ENCODE assay signal across 8 cellular contexts in the genomic region with DNA sequence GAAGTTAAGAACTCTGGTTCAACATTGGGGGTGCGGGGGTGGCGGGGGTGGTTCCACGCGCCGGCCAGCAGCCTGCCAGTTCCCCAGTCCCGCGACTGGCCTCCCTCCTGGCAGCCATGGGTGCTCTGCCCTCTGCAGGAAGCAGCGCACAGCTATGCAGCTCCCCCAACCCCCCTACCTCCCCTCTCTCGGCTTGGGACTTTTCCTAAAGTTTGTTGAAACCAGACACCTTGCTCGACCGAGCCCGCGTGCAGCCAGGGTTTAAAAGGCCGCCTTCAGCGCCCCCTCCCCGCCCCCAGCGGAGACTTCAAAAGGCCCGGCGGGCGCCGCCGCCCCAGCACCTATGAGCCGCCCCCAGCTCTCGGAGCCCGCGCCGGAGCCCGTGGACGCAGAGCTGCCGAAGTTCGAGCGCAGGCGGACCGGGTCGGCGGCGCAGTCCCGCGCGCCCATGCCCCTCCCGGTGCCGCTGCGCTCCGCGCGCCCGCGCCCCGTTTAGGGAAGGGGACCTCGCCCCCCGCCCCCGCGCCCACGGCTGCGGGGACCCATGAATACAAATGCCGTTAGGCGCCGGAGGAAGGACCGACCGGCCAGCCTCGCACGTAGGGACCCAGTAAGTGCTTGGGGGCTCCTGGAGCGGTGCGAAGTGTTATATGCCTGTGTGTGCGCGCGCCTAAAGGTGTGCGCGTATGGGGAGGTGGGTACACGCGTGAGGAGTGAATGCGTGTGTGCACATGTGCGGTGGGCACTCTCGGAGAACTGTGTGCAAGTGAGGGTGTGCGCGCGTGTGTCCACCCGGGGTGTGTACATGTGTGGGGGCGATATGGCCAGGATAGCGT. TPM values are rescaled to one million over a fixed set of nuclear protein-coding genes. Genes with fewer than 3 reads are reported as not detected.
DNase-seq lines count a peak whose midpoint lies in the region; ATAC-seq, FAIRE-seq and TF ChIP-seq lines count a peak whose summit lies in the region.

No MANE protein-coding gene starts in this region.

- 2% methylated on average over 24 of the region's 80 CpGs for WGBS in HepG2 (ENCODE audit: low lambda C conversion rate)
- WGBS in gastroesophageal sphincter (ENCODE audit: low coverage in 1 of 2), 2 donors = 1 to 2% methylated on average over 17 to 18 of the region's 80 CpGs

- FAIRE-seq in HepG2 (lab: Jason Lieb, UNC) = peak; percentile 93

- peaks cover 52% of the 10 kb centered on the region for H3K4me1 ChIP-seq in HepG2 (ENCODE audit: insufficient read depth, low read length)
- H3K4me1 ChIP-seq in gastroesophageal sphincter = peaks cover 0 to 38% (median 18%) of the 10 kb centered on the region in 3 donors

- peak overlapping the region; percentile 84 for H3K9ac ChIP-seq in HepG2 (ENCODE audit: insufficient read depth, low read depth, low read length)

- POLR2A ChIA-PET in HepG2 (lab: Yijun Ruan, JAX) = interaction anchor here (0.8 to 13.2 kb wide), 13 partner anchors 10 to 137 kb away, joined by 3 to 252 read pairs (median 15); a partner anchor contains a TSS

- TF ChIP-seq RAD21 in HepG2 (CRISPR knock-in tag; IDR thresholded peaks at IDR 0.05) = peak; percentile 95

- peaks cover 26% of the 10 kb centered on the region for H4K20me1 ChIP-seq in HepG2 (ENCODE audit: insufficient read depth, low read length)

- H3K36me3 ChIP-seq in HepG2 (replicated peaks in 1 of 2; ENCODE audit: control insufficient read depth in 1 of 2, insufficient read depth in 2 of 2, low read length in 2 of 2) (peaks cover 3 to 17% of the 10 kb centered on the region in 2 experiments; a peak in 4 of 5 replicates), gastroesophageal sphincter (no peaks in the 10 kb centered on the region)

- H3K27ac ChIP-seq in HepG2 (ENCODE audit: extremely low read length, insufficient read depth, low read length) (peak overlapping the region; percentile 80), gastroesophageal sphincter (no peak overlapping the region)

- peaks cover 0 to 4% of the 10 kb centered on the region in 2 experiments; a peak in 1 of 5 replicates for H3K27me3 ChIP-seq in HepG2 (ENCODE audit: control insufficient read depth in 1 of 2, insufficient read depth in 2 of 2, low read length in 2 of 2)
- peaks cover 51% of the 10 kb centered on the region for H3K27me3 ChIP-seq in gastroesophageal sphincter

- ATAC-seq in HepG2 = peak; percentile 80
- ATAC-seq in GM18870 (IDR thresholded peaks at IDR 0.05; ENCODE audit: unreplicated experiment) = no peak
- no peak for ATAC-seq in gastroesophageal sphincter

- TF ChIP-seq POLR2A in HepG2 (IDR thresholded peaks at IDR 0.05; ENCODE audit: insufficient read depth in 1 of 2, low read depth in 2 of 2, low read length in 2 of 2) = 0 out of 4 replicates have a peak, but pooled peaks of 1 of the 2 experiments have one; percentile 34
- no peak for TF ChIP-seq POLR2A in gastroesophageal sphincter (IDR thresholded peaks at IDR 0.05)

- CTCF ChIA-PET in HepG2 (lab: Yijun Ruan, JAX; ENCODE audit: low intra/inter-chr PET ratio, low total read pairs) = interaction anchor here (1.7 to 4.2 kb wide), 2 partner anchors 46 to 71 kb away, joined by 6 to 63 read pairs; no protein-coding TSS in a partner anchor

- in situ Hi-C loops in HepG2 (cut with HindIII; ENCODE audit: extremely low pct_ligation_motif_present, low pct_unique_long_range_greater_than_20kb) = no loop called here

- peak overlapping the region; percentile 78 to 100 (median 94) for H3K4me3 ChIP-seq in HepG2 (replicated peaks in 1 of 3; ENCODE audit: insufficient read depth in 1 of 3, low read depth in 2 of 3, low read length in 3 of 3)
- peak overlapping the region in 1 of 2 donors; percentile 41 for H3K4me3 ChIP-seq in gastroesophageal sphincter

- peak; percentile 6 for DNase-seq in stimulated activated CD4-positive, alpha-beta T cell treated with anti-CD3 and anti-CD28 coated beads, Interleukin-2, amount 100 ng/mL, for 4 hours (ENCODE audit: low read depth)
- DNase-seq in stimulated activated CD4-positive, alpha-beta T cell treated with anti-CD3 and anti-CD28 coated beads, Interleukin-12 subunit alpha, Interleukin-12 subunit beta, amount 100 ng/mL, for 4 hours = no peak
- DNase-seq in astrocyte of the hippocampus (ENCODE audit: low read depth, low spot score) (peak; percentile 70), HepG2 (ENCODE audit: low spot score) (peak; percentile 95), mesenteric fat pad (ENCODE audit: low spot score) (no peak)
- no peak for DNase-seq in effector CD8-positive, alpha-beta T cell (lab: John Stamatoyannopoulos, UW)

- H3K9me3 ChIP-seq in HepG2 (ENCODE audit: low read length) (no peaks in the 10 kb centered on the region), gastroesophageal sphincter (no peaks in the 10 kb centered on the region)

- BruUV-seq in HepG2 (replicated peaks; lab: Mats Ljungman, UMichigan) = TSS peak; percentile 45

- TF ChIP-seq EP300 in HepG2 (IDR thresholded peaks at IDR 0.05; ENCODE audit: low read depth in 2 of 2, low read length in 2 of 2) (peak; percentile 67 to 85; a peak in 3 of 4 replicates), HepG2 (CRISPR knock-in tag; IDR thresholded peaks at IDR 0.05; ENCODE audit: borderline replicate concordance) (no peak; the same call in 1 of the 2 replicates), gastroesophageal sphincter (IDR thresholded peaks at IDR 0.05) (no peak)

- peaks cover 45% of the 10 kb centered on the region for H3K79me2 ChIP-seq in HepG2 (ENCODE audit: insufficient read depth, low read length)

- TF ChIP-seq CTCF in HepG2 (CRISPR knock-in tag; IDR thresholded peaks at IDR 0.05) = peak; percentile 96
- no peak for TF ChIP-seq CTCF in gastroesophageal sphincter (IDR thresholded peaks at IDR 0.05)

- H2AFZ ChIP-seq in HepG2 (ENCODE audit: low read length) = no peak overlapping the region

- intact Hi-C loops in HepG2 (cut with micrococcal nuclease; ENCODE audit: unreplicated experiment) = loop anchor here (1.0 kb wide), 2 partner anchors 36 to 46 kb away; no protein-coding TSS in a partner anchor

- peak overlapping the region; percentile 94 for H3K4me2 ChIP-seq in HepG2 (ENCODE audit: low read depth, low read length)

TF ChIP-seq in HepG2, 621 proteins besides CTCF, POLR2A, EP300 and RAD21 (continues in another document):
- TF ChIP-seq NR2F2 (IDR thresholded peaks at IDR 0.05; ENCODE audit: borderline replicate concordance, low read depth) (peak; percentile 63; the same call in 1 of the 2 replicates), SIX4 (CRISPR knock-in tag; IDR thresholded peaks at IDR 0.05) (peak; percentile 98), TCF12 (IDR thresholded peaks at IDR 0.05) (no peak), TCF12 (CRISPR knock-in tag; IDR thresholded peaks at IDR 0.05) (0 out of 2 replicates have a peak, but pooled peaks have one; percentile 22)

RNA-seq across cellular contexts. Expression of a gene that starts 1.4 kb away (rescaled TPM):
- 13.1 and 71.3 TPM in 2 replicates for total RNA-seq in HepG2 (2016; rRNA removed; fragmentation: Illumina TruSeq; extraction: Trizol)
- total RNA-seq in HepG2 (2016; cell fraction: cytosol; rRNA removed; fragmentation: Illumina TruSeq; extraction: Trizol; ENCODE audit: low read depth) = 24.4 and 27.4 TPM in 2 replicates
- 11.3 and 76.4 TPM in 2 replicates for total RNA-seq in HepG2 (2016; cell fraction: insoluble cytoplasmic fraction; rRNA removed; fragmentation: Illumina TruSeq; extraction: Trizol)
- 17.0 and 18.6 TPM in 2 replicates for total RNA-seq in HepG2 (2016; cell fraction: membrane; rRNA removed; fragmentation: Illumina TruSeq; extraction: Trizol)
- 127 and 145 TPM in 2 replicates for total RNA-seq in HepG2 (2016; cell fraction: nucleus; rRNA removed; fragmentation: Illumina TruSeq; extraction: Trizol)
- 89.1 and 105 TPM in 2 replicates for polyA plus RNA-seq in HepG2 (2011; rRNA removed)
- 8.5 and 16.4 TPM in 2 replicates for polyA plus RNA-seq in HepG2 (2011; cell fraction: cytosol; rRNA removed)
- polyA plus RNA-seq in HepG2 (2011; cell fraction: nucleus; rRNA removed) = 1,276 and 1,843 TPM in 2 replicates
- 63.8 and 83.6 TPM in 2 replicates for polyA plus RNA-seq in HepG2 (2012)
- polyA plus RNA-seq in HepG2 (2016; cell fraction: cytosol; fragmentation: Illumina TruSeq; extraction: Trizol; ENCODE audit: low read depth) = 2.0 and 2.7 TPM in 2 replicates
- 13.5 and 15.6 TPM in 2 replicates for polyA plus RNA-seq in HepG2 (2016; cell fraction: insoluble cytoplasmic fraction; fragmentation: Illumina TruSeq; extraction: Trizol; ENCODE audit: low read depth)
- polyA plus RNA-seq in HepG2 (2016; cell fraction: membrane; fragmentation: Illumina TruSeq; extraction: Trizol; ENCODE audit: low read depth) = 4.3 and 4.5 TPM in 2 replicates
- polyA plus RNA-seq in HepG2 (2016; cell fraction: nucleus; fragmentation: Illumina TruSeq; extraction: Trizol; ENCODE audit: insufficient read depth, low read depth) = 665 and 720 TPM in 2 replicates
- 11.6 and 59.4 TPM in 2 replicates for polyA minus RNA-seq in HepG2 (2011; rRNA and poly(A)+ RNA removed; ENCODE audit: low replicate concordance)
- 5.5 and 10.9 TPM in 2 replicates for polyA minus RNA-seq in HepG2 (2011; cell fraction: cytosol; rRNA and poly(A)+ RNA removed)
- polyA minus RNA-seq in HepG2 (2011; cell fraction: nucleus; rRNA and poly(A)+ RNA removed) = 155 and 169 TPM in 2 replicates
- total RNA-seq in mesenteric fat pad = 101 TPM
- 1 to 10 TPM; 1.0 to 5.7 (median 3.3) TPM for total RNA-seq in gastroesophageal sphincter

RNA-seq across cellular contexts. Expression of a gene that starts 54.9 kb away (rescaled TPM):
- total RNA-seq in HepG2 (2016; rRNA removed; fragmentation: Illumina TruSeq; extraction: Trizol) (0.81 and 1.8 TPM in 2 replicates), mesenteric fat pad (0.84 TPM), gastroesophageal sphincter (not detected)
- 0.61 and 1.1 TPM in 2 replicates for total RNA-seq in HepG2 (2016; cell fraction: cytosol; rRNA removed; fragmentation: Illumina TruSeq; extraction: Trizol; ENCODE audit: low read depth)
- total RNA-seq in HepG2 (2016; cell fraction: insoluble cytoplasmic fraction; rRNA removed; fragmentation: Illumina TruSeq; extraction: Trizol) = 0.94 and 1.8 TPM in 2 replicates
- total RNA-seq in HepG2 (2016; cell fraction: membrane; rRNA removed; fragmentation: Illumina TruSeq; extraction: Trizol) = 0.19 and 0.38 TPM in 2 replicates
- 2.7 and 3.5 TPM in 2 replicates for total RNA-seq in HepG2 (2016; cell fraction: nucleus; rRNA removed; fragmentation: Illumina TruSeq; extraction: Trizol)
- 12.5 and 14.8 TPM in 2 replicates for polyA plus RNA-seq in HepG2 (2011; rRNA removed)
- polyA plus RNA-seq in HepG2 (2011; cell fraction: cytosol; rRNA removed) = 1.6 and 3.1 TPM in 2 replicates
- 155 and 222 TPM in 2 replicates for polyA plus RNA-seq in HepG2 (2011; cell fraction: nucleus; rRNA removed)
- 6.2 and 7.2 TPM in 2 replicates for polyA plus RNA-seq in HepG2 (2012)
- polyA plus RNA-seq in HepG2 (2016; cell fraction: cytosol; fragmentation: Illumina TruSeq; extraction: Trizol; ENCODE audit: low read depth) = 0.14 and 0.26 TPM in 2 replicates
- 0.92 and 0.93 TPM in 2 replicates for polyA plus RNA-seq in HepG2 (2016; cell fraction: insoluble cytoplasmic fraction; fragmentation: Illumina TruSeq; extraction: Trizol; ENCODE audit: low read depth)
- polyA plus RNA-seq in HepG2 (2016; cell fraction: membrane; fragmentation: Illumina TruSeq; extraction: Trizol; ENCODE audit: low read depth) = 0.17 TPM in 1 of 2 replicates, not detected in the other
- polyA plus RNA-seq in HepG2 (2016; cell fraction: nucleus; fragmentation: Illumina TruSeq; extraction: Trizol; ENCODE audit: insufficient read depth, low read depth) = 8.0 and 11.0 TPM in 2 replicates
- polyA minus RNA-seq in HepG2 (2011; rRNA and poly(A)+ RNA removed; ENCODE audit: low replicate concordance) = 6.7 TPM in 1 of 2 replicates, not detected in the other
- 1.1 and 1.3 TPM in 2 replicates for polyA minus RNA-seq in HepG2 (2011; cell fraction: cytosol; rRNA and poly(A)+ RNA removed)
- 11.6 and 13.7 TPM in 2 replicates for polyA minus RNA-seq in HepG2 (2011; cell fraction: nucleus; rRNA and poly(A)+ RNA removed)

Comparison
In these comparisons a context has a peak if more than half of its experiments do, and no peak if none do; other contexts are left out.
1. DNase-seq: peak in stimulated activated CD4-positive, alpha-beta T cell treated with anti-CD3 and anti-CD28 coated beads, Interleukin-2, amount 100 ng/mL, for 4 hours (single experiment), astrocyte of the hippocampus (single experiment) and HepG2 (single experiment); none in stimulated activated CD4-positive, alpha-beta T cell treated with anti-CD3 and anti-CD28 coated beads, Interleukin-12 subunit alpha, Interleukin-12 subunit beta, amount 100 ng/mL, for 4 hours (single experiment), mesenteric fat pad (single experiment) and effector CD8-positive, alpha-beta T cell (single experiment).